In the genomic region with DNA sequence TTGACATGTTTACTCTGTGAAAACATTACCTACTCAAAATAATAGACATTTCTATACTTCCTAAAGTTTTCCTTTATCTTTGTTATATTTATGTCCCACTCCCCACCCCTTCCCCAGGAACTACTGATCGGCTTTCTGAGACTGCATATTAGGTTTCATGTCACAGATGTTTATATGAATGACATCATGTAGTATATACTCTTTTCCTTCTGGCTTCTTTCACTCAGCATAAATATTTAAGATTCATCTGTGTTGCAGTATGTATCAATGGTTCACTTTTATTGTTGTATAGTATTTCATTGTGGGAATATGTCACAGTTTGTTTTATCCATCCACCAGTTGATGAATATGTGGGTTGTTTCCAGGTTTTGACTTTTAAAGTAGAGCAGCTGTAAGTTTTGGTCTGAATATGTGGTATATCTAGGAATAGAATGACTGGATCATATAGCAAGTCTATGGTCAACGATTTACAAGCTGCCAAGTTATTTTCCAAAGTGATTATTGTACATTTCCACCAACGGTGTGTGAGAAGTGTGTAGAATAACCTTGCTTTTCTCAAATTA, we compare ENCODE assay signal across 1 cellular context.
A peak's percentile ranks its signal among the peaks of the same experiment; 100 is the strongest.
TF ChIP-seq lines count a peak whose summit lies in the region.

No MANE protein-coding gene starts in this region.

TF ChIP-seq in HEK293, 187 proteins besides CTCF, POLR2A, EP300 and RAD21 (continued from another document and continues in another):
- TF ChIP-seq ZNF148 (tag by site-specific recombination; IDR thresholded peaks at IDR 0.05; ENCODE audit: borderline replicate concordance) (no peak), ZNF223 (tag by site-specific recombination; IDR thresholded peaks at IDR 0.05) (no peak), ZNF837 (tag by site-specific recombination; IDR thresholded peaks at IDR 0.05) (no peak), ZNF324 (tag by site-specific recombination; IDR thresholded peaks at IDR 0.05) (no peak), ZNF600 (tag by site-specific recombination; IDR thresholded peaks at IDR 0.05) (no peak), ZNF146 (tag by site-specific recombination; IDR thresholded peaks at IDR 0.05) (peak; percentile 82), SP3 (tag by site-specific recombination; IDR thresholded peaks at IDR 0.05) (no peak), ZBTB8A (tag by site-specific recombination; IDR thresholded peaks at IDR 0.05) (no peak), HOXD13 (CRISPR knock-in tag; IDR thresholded peaks at IDR 0.05; ENCODE audit: borderline replicate concordance) (no peak), ZBTB49 (tag by site-specific recombination; IDR thresholded peaks at IDR 0.05; ENCODE audit: low read depth) (no peak), ZNF830 (tag by site-specific recombination; IDR thresholded peaks at IDR 0.05; ENCODE audit: low read depth) (no peak), ZNF791 (tag by site-specific recombination; IDR thresholded peaks at IDR 0.05) (no peak), ZNF510 (tag by site-specific recombination; IDR thresholded peaks at IDR 0.05; ENCODE audit: insufficient replicate concordance) (no peak), REPIN1 (tag by site-specific recombination; IDR thresholded peaks at IDR 0.05; ENCODE audit: low read depth) (no peak), ZNF37A (tag by site-specific recombination; IDR thresholded peaks at IDR 0.05) (no peak), ZIC2 (tag by site-specific recombination; IDR thresholded peaks at IDR 0.05) (no peak), ZNF660 (tag by site-specific recombination; IDR thresholded peaks at IDR 0.05) (no peak), SP7 (tag by site-specific recombination; IDR thresholded peaks at IDR 0.05) (peak; percentile 62), ZNF19 (tag by site-specific recombination; IDR thresholded peaks at IDR 0.05; ENCODE audit: low read depth) (no peak), INSM2 (tag by site-specific recombination; IDR thresholded peaks at IDR 0.05) (peak; percentile 57; the same call in 1 of the 2 replicates), HOXC10 (CRISPR knock-in tag; IDR thresholded peaks at IDR 0.05) (no peak), SP2 (tag by site-specific recombination; IDR thresholded peaks at IDR 0.05) (no peak), ZNF514 (tag by site-specific recombination; IDR thresholded peaks at IDR 0.05) (no peak), ZNF211 (tag by site-specific recombination; IDR thresholded peaks at IDR 0.05; ENCODE audit: low read depth) (0 out of 2 replicates have a peak, but pooled peaks have one; percentile 17), ZBTB1 (tag by site-specific recombination; IDR thresholded peaks at IDR 0.05) (peak; percentile 67; the same call in 1 of the 2 replicates), ZNF394 (tag by site-specific recombination; IDR thresholded peaks at IDR 0.05; ENCODE audit: borderline replicate concordance) (peak; percentile 21; the same call in 1 of the 2 replicates), ZBTB7A (tag by site-specific recombination; IDR thresholded peaks at IDR 0.05; ENCODE audit: low read depth) (no peak), PRDM1 (tag by site-specific recombination; IDR thresholded peaks at IDR 0.05) (no peak), ZNF391 (tag by site-specific recombination; IDR thresholded peaks at IDR 0.05; ENCODE audit: borderline replicate concordance, low read depth) (no peak), ZNF610 (tag by site-specific recombination; IDR thresholded peaks at IDR 0.05; ENCODE audit: borderline replicate concordance) (no peak), HIC1 (tag by site-specific recombination; IDR thresholded peaks at IDR 0.05) (no peak), FEZF1 (tag by site-specific recombination; IDR thresholded peaks at IDR 0.05) (peak; percentile 29; the same call in 1 of the 2 replicates), TRIM28 (IDR thresholded peaks at IDR 0.05; ENCODE audit: borderline replicate concordance, low read length) (no peak), ZXDB (tag by site-specific recombination; IDR thresholded peaks at IDR 0.05) (no peak), ZNF785 (tag by site-specific recombination; IDR thresholded peaks at IDR 0.05) (no peak), ZNF707 (tag by site-specific recombination; IDR thresholded peaks at IDR 0.05) (no peak), OVOL3 (tag by site-specific recombination; IDR thresholded peaks at IDR 0.05) (no peak; the same call in 1 of the 2 replicates), ZNF501 (tag by site-specific recombination; IDR thresholded peaks at IDR 0.05) (peak; percentile 50; the same call in 1 of the 2 replicates), ZNF121 (tag by site-specific recombination; IDR thresholded peaks at IDR 0.05) (no peak), ZNF366 (tag by site-specific recombination; conservative IDR thresholded peaks at IDR 0.05) (peak; percentile 67), ZNF776 (tag by site-specific recombination; IDR thresholded peaks at IDR 0.05; ENCODE audit: borderline replicate concordance) (no peak), OSR2 (tag by site-specific recombination; IDR thresholded peaks at IDR 0.05) (peak; percentile 37; the same call in 1 of the 2 replicates), ZNF560 (tag by site-specific recombination; IDR thresholded peaks at IDR 0.05; ENCODE audit: borderline replicate concordance) (no peak), ZNF529 (tag by site-specific recombination; IDR thresholded peaks at IDR 0.05; ENCODE audit: insufficient replicate concordance) (no peak), ZBTB48 (tag by site-specific recombination; IDR thresholded peaks at IDR 0.05) (no peak), ZNF335 (tag by site-specific recombination; conservative IDR thresholded peaks at IDR 0.05) (no peak; the same call in 1 of the 2 replicates), SCRT1 (tag by site-specific recombination; IDR thresholded peaks at IDR 0.05; ENCODE audit: borderline replicate concordance) (no peak), ZNF350 (tag by site-specific recombination; IDR thresholded peaks at IDR 0.05) (no peak), ZNF433 (tag by site-specific recombination; IDR thresholded peaks at IDR 0.05; ENCODE audit: low read depth) (no peak), ZBTB21 (tag by site-specific recombination; IDR thresholded peaks at IDR 0.05) (no peak), ZEB2 (tag by site-specific recombination; IDR thresholded peaks at IDR 0.05) (no peak), ZNF558 (tag by site-specific recombination; IDR thresholded peaks at IDR 0.05) (no peak), ZNF202 (tag by site-specific recombination; IDR thresholded peaks at IDR 0.05; ENCODE audit: borderline replicate concordance) (no peak)
- TF ChIP-seq, protein P1, sequence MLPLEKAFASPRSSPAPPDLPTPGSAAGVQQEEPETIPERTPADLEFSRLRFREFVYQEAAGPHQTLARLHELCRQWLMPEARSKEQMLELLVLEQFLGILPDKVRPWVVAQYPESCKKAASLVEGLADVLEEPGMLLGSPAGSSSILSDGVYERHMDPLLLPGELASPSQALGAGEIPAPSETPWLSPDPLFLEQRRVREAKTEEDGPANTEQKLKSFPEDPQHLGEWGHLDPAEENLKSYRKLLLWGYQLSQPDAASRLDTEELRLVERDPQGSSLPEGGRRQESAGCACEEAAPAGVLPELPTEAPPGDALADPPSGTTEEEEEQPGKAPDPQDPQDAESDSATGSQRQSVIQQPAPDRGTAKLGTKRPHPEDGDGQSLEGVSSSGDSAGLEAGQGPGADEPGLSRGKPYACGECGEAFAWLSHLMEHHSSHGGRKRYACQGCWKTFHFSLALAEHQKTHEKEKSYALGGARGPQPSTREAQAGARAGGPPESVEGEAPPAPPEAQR (tag by site-specific recombination; IDR thresholded peaks at IDR 0.05): no peak
- TF ChIP-seq, protein P2, sequence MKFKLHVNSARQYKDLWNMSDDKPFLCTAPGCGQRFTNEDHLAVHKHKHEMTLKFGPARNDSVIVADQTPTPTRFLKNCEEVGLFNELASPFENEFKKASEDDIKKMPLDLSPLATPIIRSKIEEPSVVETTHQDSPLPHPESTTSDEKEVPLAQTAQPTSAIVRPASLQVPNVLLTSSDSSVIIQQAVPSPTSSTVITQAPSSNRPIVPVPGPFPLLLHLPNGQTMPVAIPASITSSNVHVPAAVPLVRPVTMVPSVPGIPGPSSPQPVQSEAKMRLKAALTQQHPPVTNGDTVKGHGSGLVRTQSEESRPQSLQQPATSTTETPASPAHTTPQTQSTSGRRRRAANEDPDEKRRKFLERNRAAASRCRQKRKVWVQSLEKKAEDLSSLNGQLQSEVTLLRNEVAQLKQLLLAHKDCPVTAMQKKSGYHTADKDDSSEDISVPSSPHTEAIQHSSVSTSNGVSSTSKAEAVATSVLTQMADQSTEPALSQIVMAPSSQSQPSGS (tag by site-specific recombination; IDR thresholded peaks at IDR 0.05; ENCODE audit: low read depth): peak; percentile 95
- TF ChIP-seq, protein P3, sequence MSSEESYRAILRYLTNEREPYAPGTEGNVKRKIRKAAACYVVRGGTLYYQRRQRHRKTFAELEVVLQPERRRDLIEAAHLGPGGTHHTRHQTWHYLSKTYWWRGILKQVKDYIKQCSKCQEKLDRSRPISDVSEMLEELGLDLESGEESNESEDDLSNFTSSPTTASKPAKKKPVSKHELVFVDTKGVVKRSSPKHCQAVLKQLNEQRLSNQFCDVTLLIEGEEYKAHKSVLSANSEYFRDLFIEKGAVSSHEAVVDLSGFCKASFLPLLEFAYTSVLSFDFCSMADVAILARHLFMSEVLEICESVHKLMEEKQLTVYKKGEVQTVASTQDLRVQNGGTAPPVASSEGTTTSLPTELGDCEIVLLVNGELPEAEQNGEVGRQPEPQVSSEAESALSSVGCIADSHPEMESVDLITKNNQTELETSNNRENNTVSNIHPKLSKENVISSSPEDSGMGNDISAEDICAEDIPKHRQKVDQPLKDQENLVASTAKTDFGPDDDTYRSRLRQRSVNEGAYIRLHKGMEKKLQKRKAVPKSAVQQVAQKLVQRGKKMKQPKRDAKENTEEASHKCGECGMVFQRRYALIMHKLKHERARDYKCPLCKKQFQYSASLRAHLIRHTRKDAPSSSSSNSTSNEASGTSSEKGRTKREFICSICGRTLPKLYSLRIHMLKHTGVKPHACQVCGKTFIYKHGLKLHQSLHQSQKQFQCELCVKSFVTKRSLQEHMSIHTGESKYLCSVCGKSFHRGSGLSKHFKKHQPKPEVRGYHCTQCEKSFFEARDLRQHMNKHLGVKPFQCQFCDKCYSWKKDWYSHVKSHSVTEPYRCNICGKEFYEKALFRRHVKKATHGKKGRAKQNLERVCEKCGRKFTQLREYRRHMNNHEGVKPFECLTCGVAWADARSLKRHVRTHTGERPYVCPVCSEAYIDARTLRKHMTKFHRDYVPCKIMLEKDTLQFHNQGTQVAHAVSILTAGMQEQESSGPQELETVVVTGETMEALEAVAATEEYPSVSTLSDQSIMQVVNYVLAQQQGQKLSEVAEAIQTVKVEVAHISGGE (tag by site-specific recombination; conservative IDR thresholded peaks at IDR 0.05; ENCODE audit: low read depth): no peak
